18 cellular contexts compared by ENCODE assay signal in the genomic region with DNA sequence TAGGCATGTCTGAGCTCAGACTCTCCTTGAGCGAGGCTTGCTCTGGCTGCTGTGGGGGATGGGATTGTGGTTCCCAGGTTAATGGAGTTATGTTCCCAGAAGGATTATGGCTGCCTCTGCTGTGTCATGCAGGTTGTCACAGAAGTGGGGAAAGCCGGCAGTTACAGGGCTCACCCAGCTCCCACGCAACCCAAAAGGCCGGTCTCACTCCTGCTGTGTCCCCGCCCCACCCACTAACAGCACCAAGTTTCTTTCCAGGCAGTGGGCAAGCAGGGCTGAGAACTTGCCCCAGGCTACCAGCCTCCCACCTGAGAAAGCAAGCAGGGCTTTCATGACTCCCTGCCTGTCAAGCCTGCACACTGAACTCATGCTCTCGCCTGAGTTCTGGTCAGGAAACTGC.
"Had no signal": no experiment of that assay in that cellular context is flagged by ENCODE, and none has a peak within 500 bp of the region (broad histone marks: within the 10 kb centered on the region; RNA-seq: fewer than 3 reads in every experiment).

No MANE protein-coding gene starts in this region.

- ATAC-seq: left lobe of liver; natural killer cell; sciatic nerve; stimulated activated naive B cell treated with anti-CD40 and anti-IgM and Interleukin-4, amounts not matched to agents 10 μg/mL and 1 μg/mL and 100 μg/mL, for 72 hours; stimulated activated naive CD8-positive, alpha-beta T cell treated with anti-CD3 and anti-CD28 coated beads, Interleukin-15, amount 100 ng/mL, for 72 hours had no signal

- H3K4me2 ChIP-seq: hepatocyte had no signal

- H3K27me3 Mint-ChIP-seq: stimulated activated naive B cell treated with anti-CD40 and anti-IgM and Interleukin-4, amounts not matched to agents 10 μg/mL and 1 μg/mL and 100 μg/mL, for 72 hours; stimulated activated naive CD8-positive, alpha-beta T cell treated with anti-CD3 and anti-CD28 coated beads, Interleukin-15, amount 100 ng/mL, for 72 hours had no signal

- H3K36me3 ChIP-seq: spleen, transverse colon had no signal

- H3K4me1 ChIP-seq: spleen, testis, transverse colon had no signal

- DNase-seq: effector CD4-positive, alpha-beta T cell; foreskin melanocyte; head of caudate nucleus; natural killer cell; spleen; stimulated activated CD4-positive, alpha-beta T cell treated with anti-CD3 and anti-CD28 coated beads, Interleukin-15, amount 100 ng/mL, for 24 hours; stimulated activated CD4-positive, alpha-beta T cell treated with anti-CD3 and anti-CD28 coated beads, Interleukin-1b, Interleukin-23, amount 100 ng/mL, for 48 hours; stimulated activated CD4-positive, alpha-beta T cell treated with anti-CD3 and anti-CD28 coated beads, Interleukin-4, amount 100 ng/mL, for 24 hours; stimulated activated naive B cell treated with anti-CD40 and anti-IgM and Interleukin-4, amounts not matched to agents 10 μg/mL and 1 μg/mL and 100 μg/mL, for 72 hours; stimulated activated naive CD8-positive, alpha-beta T cell treated with anti-CD3 and anti-CD28 coated beads, Interleukin-15, amount 100 ng/mL, for 72 hours; testis; transverse colon had no signal

- H3K27me3 ChIP-seq: hepatocyte, spleen, testis, transverse colon had no signal

- H3K4me1 Mint-ChIP-seq: mesothelial cell of epicardium; natural killer cell; neural crest cell; stimulated activated naive B cell treated with anti-CD40 and anti-IgM and Interleukin-4, amounts not matched to agents 10 μg/mL and 1 μg/mL and 100 μg/mL, for 72 hours; stimulated activated naive CD8-positive, alpha-beta T cell treated with anti-CD3 and anti-CD28 coated beads, Interleukin-15, amount 100 ng/mL, for 72 hours had no signal

- H3K4me3 Mint-ChIP-seq: mesothelial cell of epicardium; natural killer cell; neural crest cell; stimulated activated naive B cell treated with anti-CD40 and anti-IgM and Interleukin-4, amounts not matched to agents 10 μg/mL and 1 μg/mL and 100 μg/mL, for 72 hours; stimulated activated naive CD8-positive, alpha-beta T cell treated with anti-CD3 and anti-CD28 coated beads, Interleukin-15, amount 100 ng/mL, for 72 hours had no signal

- H3K27ac Mint-ChIP-seq: mesothelial cell of epicardium; natural killer cell; stimulated activated naive B cell treated with anti-CD40 and anti-IgM and Interleukin-4, amounts not matched to agents 10 μg/mL and 1 μg/mL and 100 μg/mL, for 72 hours; stimulated activated naive CD8-positive, alpha-beta T cell treated with anti-CD3 and anti-CD28 coated beads, Interleukin-15, amount 100 ng/mL, for 72 hours had no signal

- H3K27ac ChIP-seq: coronary artery, hepatocyte, spleen, testis, transverse colon had no signal

- H3K4me3 ChIP-seq: coronary artery, hepatocyte, spleen, testis, transverse colon had no signal

- H3K9me3 ChIP-seq: testis had no signal

- H3K36me3 Mint-ChIP-seq: stimulated activated naive B cell treated with anti-CD40 and anti-IgM and Interleukin-4, amounts not matched to agents 10 μg/mL and 1 μg/mL and 100 μg/mL, for 72 hours had no signal
